ENCODE assay signal across 5 cellular contexts in the genomic region with DNA sequence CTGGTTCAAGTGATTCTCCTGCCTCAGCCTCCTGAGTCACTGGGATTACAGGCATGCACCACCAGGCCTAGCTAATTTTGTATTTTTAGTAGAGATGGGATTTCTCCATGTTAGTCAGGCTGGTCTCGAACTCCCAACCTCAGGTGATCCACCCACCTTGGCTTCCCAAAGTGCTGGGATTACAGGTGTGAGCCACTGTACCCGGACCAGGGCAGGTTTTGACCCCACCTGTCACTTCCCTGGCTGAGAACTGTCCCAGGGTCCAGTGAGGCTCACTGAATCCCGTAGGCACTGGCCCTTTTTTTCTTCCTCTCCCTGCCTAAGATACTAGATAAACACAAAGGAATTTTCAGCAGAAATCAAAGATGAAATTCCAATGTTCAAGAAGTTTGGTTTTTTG. TPM values are rescaled to one million over a fixed set of nuclear protein-coding genes. Genes with fewer than 3 reads are reported as not detected.
"Had no signal": no experiment of that assay in that cellular context is flagged by ENCODE, and none has a peak within 500 bp of the region (broad histone marks: within the 10 kb centered on the region; RNA-seq: fewer than 3 reads in every experiment).

No MANE protein-coding gene starts in this region.

RNA-seq across cellular contexts. Expression of a gene that starts 52.5 kb away (rescaled TPM):
- total RNA-seq: activated CD4-positive, alpha-beta T cell treated with anti-CD3 and anti-CD28 coated beads for 36 hours; activated CD4-positive, alpha-beta T cell treated with anti-CD3 and anti-CD28 coated beads, Interleukin-2, amount 10 ng/mL, durations not matched to agents 7 days and 5 days; activated naive CD4-positive, alpha-beta T cell treated with anti-CD3 and anti-CD28 coated beads for 36 hours; SJSA1 had no signal
- polyA plus RNA-seq: K562 had no signal
